10 cellular contexts compared by ENCODE assay signal in the genomic region with DNA sequence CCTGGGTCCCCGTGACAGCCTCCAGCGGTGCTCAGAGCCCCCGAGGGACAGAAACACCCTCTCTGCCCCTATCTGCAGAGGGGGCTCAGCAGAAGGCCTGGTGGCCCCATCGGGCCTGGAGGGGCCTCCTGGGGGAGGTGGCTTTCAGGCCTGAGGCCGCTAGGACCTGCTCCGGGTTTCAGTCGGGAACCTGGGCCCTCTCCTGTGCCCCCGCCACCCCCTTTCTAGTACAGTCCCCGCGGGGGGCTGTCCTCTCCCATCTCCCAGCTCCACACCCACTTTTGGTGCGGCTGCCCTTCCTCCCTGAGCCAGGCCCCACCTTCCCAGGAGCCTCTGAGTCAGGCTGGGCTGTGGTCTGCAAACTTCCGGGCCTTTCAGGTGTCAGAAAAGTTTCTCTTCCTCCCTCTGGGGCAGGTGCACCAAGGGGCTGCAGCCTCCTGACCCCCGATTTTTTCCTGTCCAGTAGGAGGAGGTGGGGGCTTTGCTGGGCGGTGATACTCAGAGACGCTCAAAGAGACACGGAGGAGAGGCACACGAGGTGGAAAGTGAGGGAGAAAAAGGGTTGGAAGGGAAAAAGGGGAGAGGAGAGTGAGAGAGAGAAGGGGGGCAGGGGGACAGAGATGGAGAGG. TPM values are rescaled to one million over a fixed set of nuclear protein-coding genes. Genes with fewer than 3 reads are reported as not detected.
DNase-seq lines count a peak whose midpoint lies in the region; ATAC-seq, FAIRE-seq and TF ChIP-seq lines count a peak whose summit lies in the region.
"Had no signal": no experiment of that assay in that cellular context is flagged by ENCODE, and none has a peak within 500 bp of the region (broad histone marks: within the 10 kb centered on the region; RNA-seq: fewer than 3 reads in every experiment).

No MANE protein-coding gene starts in this region.

- ATAC-seq in HG02678 (IDR thresholded peaks at IDR 0.05; ENCODE audit: unreplicated experiment): peak; percentile 72
- peak; percentile 66 for ATAC-seq in central memory CD8-positive, alpha-beta T cell (replicated peaks; ENCODE audit: extremely low read depth, poor library complexity, severe bottlenecking)

- no peak for TF ChIP-seq CTCF in GM13977 (IDR thresholded peaks at IDR 0.05; ENCODE audit: extremely low read depth, insufficient read depth, missing control alignments)
- no peak for TF ChIP-seq CTCF in spleen (IDR thresholded peaks at IDR 0.05 in 8 of 11, conservative IDR thresholded peaks at IDR 0.05 in 3 of 11)

- no peak for FAIRE-seq in HTR-8/SVneo (lab: Jason Lieb, UNC)

- H4K8ac ChIP-seq in mesenchymal stem cell (ENCODE audit: low read length): no peak overlapping the region

- no peaks in the 10 kb centered on the region for H3K79me1 ChIP-seq in mesenchymal stem cell (replicated peaks; ENCODE audit: low read length, poor library complexity, severe bottlenecking)

- no peaks in the 10 kb centered on the region for H3K27me3 Mint-ChIP-seq in central memory CD8-positive, alpha-beta T cell

- H3K18ac ChIP-seq in mesenchymal stem cell (ENCODE audit: low read depth in 1 of 2, low read length in 2 of 2): no peak overlapping the region

- H3K9ac ChIP-seq in mesenchymal stem cell (ENCODE audit: low read length): no peak overlapping the region
- H3K9ac ChIP-seq: parathyroid adenoma had no signal

- peaks cover 28% of the 10 kb centered on the region for H3K36me3 Mint-ChIP-seq in central memory CD8-positive, alpha-beta T cell (ENCODE audit: insufficient read depth)

- no peak overlapping the region for H2BK5ac ChIP-seq in mesenchymal stem cell (ENCODE audit: low read depth, low read length, poor library complexity, severe bottlenecking)

- H2AK5ac ChIP-seq in mesenchymal stem cell (ENCODE audit: low read length, severe bottlenecking): no peak overlapping the region

- 6 to 18% (median 13%) methylated on average over 13 to 17 of the region's 17 CpGs for WGBS in spleen, 5 donors
- 38% methylated on average over 15 of the region's 17 CpGs for WGBS in mesenchymal stem cell

- H2BK15ac ChIP-seq in mesenchymal stem cell (ENCODE audit: low read depth, poor library complexity, severe bottlenecking): no peak overlapping the region

- no peak overlapping the region for H3K23ac ChIP-seq in mesenchymal stem cell (ENCODE audit: low read length in 2 of 2)

- H3K4me3 ChIP-seq in spleen (peak overlapping the region; percentile 38 to 81 (median 55)), mesenchymal stem cell (ENCODE audit: insufficient read depth in 1 of 2, low read depth in 1 of 2, low read length in 2 of 2) (no peak overlapping the region)

- no peaks in the 10 kb centered on the region for H3K9me3 Mint-ChIP-seq in central memory CD8-positive, alpha-beta T cell

- H2AFZ ChIP-seq in mesenchymal stem cell (ENCODE audit: low read depth, low read length): no peak overlapping the region
- H2AFZ ChIP-seq: parathyroid adenoma had no signal

- no peaks in the 10 kb centered on the region for H3K9me3 ChIP-seq in spleen
- H3K9me3 ChIP-seq in mesenchymal stem cell (ENCODE audit: control insufficient read depth, low read length): no peaks in the 10 kb centered on the region

- H3K4me1 ChIP-seq in spleen (peaks cover 18 to 67% (median 43%) of the 10 kb centered on the region in 6 donors), mesenchymal stem cell (ENCODE audit: control insufficient read depth, insufficient read depth, low read depth, low read length) (peaks cover 11% of the 10 kb centered on the region)
- H3K4me1 ChIP-seq: parathyroid adenoma had no signal

- H2BK120ac ChIP-seq in mesenchymal stem cell (ENCODE audit: low read depth, low read length): no peak overlapping the region

- H3K4me3 Mint-ChIP-seq in central memory CD8-positive, alpha-beta T cell: peak overlapping the region; percentile 95

- no peak overlapping the region for H3K4me2 ChIP-seq in mesenchymal stem cell (ENCODE audit: low read length, poor library complexity, severe bottlenecking)

- H3K14ac ChIP-seq in mesenchymal stem cell (ENCODE audit: low read length in 2 of 2): no peak overlapping the region

- H3K4ac ChIP-seq in mesenchymal stem cell (ENCODE audit: low read depth in 1 of 2, low read length in 2 of 2): peak overlapping the region in 1 of 2 experiments; percentile 2

- no peak overlapping the region for H4K91ac ChIP-seq in mesenchymal stem cell (ENCODE audit: low read length)

- TF ChIP-seq POLR2A in spleen (IDR thresholded peaks at IDR 0.05): no peak

- H3K4me1 Mint-ChIP-seq in central memory CD8-positive, alpha-beta T cell: peaks cover 56% of the 10 kb centered on the region

- H3K36me3 ChIP-seq in spleen: no peaks in the 10 kb centered on the region
- no peaks in the 10 kb centered on the region for H3K36me3 ChIP-seq in mesenchymal stem cell (ENCODE audit: control insufficient read depth in 1 of 2, insufficient read depth in 2 of 2, low read depth in 1 of 2, low read length in 2 of 2)

- peak overlapping the region; percentile 91 for H3K27ac Mint-ChIP-seq in central memory CD8-positive, alpha-beta T cell (ENCODE audit: low read depth)

- peak; percentile 78 for DNase-seq in GM13977 (ENCODE audit: low spot score)
- peak; percentile 51 for DNase-seq in T follicular helper cell (ENCODE audit: low read depth)
- DNase-seq in central memory CD8-positive, alpha-beta T cell (ENCODE audit: low spot score in 2 of 2): peak in 1 of 2 donors; percentile 37
- peak; percentile 91 for DNase-seq in spleen
- DNase-seq in KG1 (lab: John Stamatoyannopoulos, UW): no peak
- no peak for DNase-seq in HTR-8/SVneo (ENCODE audit: insufficient read length, low spot score)
- DNase-seq in mesenchymal stem cell: no peak

- in situ Hi-C loops in GM13977 (cut with MboI; ENCODE audit: low pct_unique_long_range_greater_than_20kb, low sequenced_read_pairs, unreplicated experiment): no loop called here

- H3K27ac ChIP-seq in spleen (peak overlapping the region; percentile 67 to 93 (median 86)), mesenchymal stem cell (ENCODE audit: low read length, poor library complexity, severe bottlenecking) (no peak overlapping the region)
- H3K27ac ChIP-seq: parathyroid adenoma had no signal

- H3K27me3 ChIP-seq in spleen (replicated peaks in 1 of 7) (peaks cover 0 to 24% (median 4%) of the 10 kb centered on the region in 7 donors), mesenchymal stem cell (ENCODE audit: control insufficient read depth in 1 of 2, insufficient read depth in 1 of 2, low read length in 2 of 2) (peaks cover 3 to 16% of the 10 kb centered on the region in 2 experiments)

- intact Hi-C loops in spleen (cut with DNase I; ENCODE audit: low total_unique reads): no loop called here

- H2BK12ac ChIP-seq in mesenchymal stem cell (ENCODE audit: low read length in 2 of 2): no peak overlapping the region

RNA-seq across cellular contexts. Expression of a gene that starts 0.7 kb away (rescaled TPM):
- total RNA-seq in spleen: 10 to 100 TPM; 42.4 to 72.6 (median 51.4) TPM
- polyA plus RNA-seq in spleen: 10 to 100 TPM; 30.3 to 57.5 (median 42.0) TPM
- 1.2 TPM for polyA plus RNA-seq in mesenchymal stem cell (2013, experiment 1 of 2)
- polyA plus RNA-seq in mesenchymal stem cell (2013, experiment 2 of 2): 1.1 TPM
- total RNA-seq: LHCN-M2 had no signal

Comparison
In these comparisons a context has a peak if more than half of its experiments do, and no peak if none do; other contexts are left out.
1. DNase-seq: peak in GM13977 (single experiment), T follicular helper cell (single experiment) and spleen (single experiment); none in KG1 (single experiment), HTR-8/SVneo (single experiment) and mesenchymal stem cell (single experiment).
2. H3K4me3 ChIP-seq: peak in spleen (8 of 8); none in mesenchymal stem cell (0 of 2).